In genomic region chr12:8390001-8390797, GRCh38 we compare ENCODE assay signal across 8 cellular contexts.
DNase-seq lines count a peak whose midpoint lies in the region; TF ChIP-seq lines count a peak whose summit lies in the region.
"Not testable (repeated sequence)": the region's sequence is repeated elsewhere in the genome, so short reads cannot be mapped to it uniquely, and the experiment has no call there.

No MANE protein-coding gene starts in this region.

- CTCF ChIA-PET in Caco-2 (lab: Charles Lee) = interaction anchor here (0.6 to 1.2 kb wide), 5 partner anchors 147 to 278 kb away, joined by 3 to 11 read pairs (median 4); no protein-coding TSS in a partner anchor
- CTCF ChIA-PET in PC-9 (lab: Charles Lee) = interaction anchor here (0.6 to 1.2 kb wide), 2 partner anchors 147 to 568 kb away, joined by 3 to 11 read pairs; no protein-coding TSS in a partner anchor

- H2AFZ ChIP-seq in PC-9; trophoblast cell (ENCODE audit: insufficient read depth, low read length, poor library complexity): not testable (repeated sequence)

- not testable (repeated sequence) for H3K4ac ChIP-seq in trophoblast cell (ENCODE audit: low read depth, low read length)

- H3K23ac ChIP-seq in trophoblast cell (ENCODE audit: low read length) = not testable (repeated sequence)

- not testable (repeated sequence) for H3K27ac ChIP-seq in HL-60 (replicated peaks); PC-9; coronary artery; iPS-20b (ENCODE audit: low read length); trophoblast cell (ENCODE audit: low read depth, low read length); suprapubic skin

- not testable (repeated sequence) for H2BK120ac ChIP-seq in trophoblast cell (ENCODE audit: insufficient read depth, low read length, poor library complexity)

- not testable (repeated sequence) for H3F3A ChIP-seq in PC-9 (ENCODE audit: insufficient read depth, low read depth)

- peaks cover 25% of the 10 kb centered on the region for H3K27me3 Mint-ChIP-seq in Caco-2 (ENCODE audit: insufficient read depth, unreplicated experiment)

- not testable (repeated sequence) for H3K18ac ChIP-seq in trophoblast cell (ENCODE audit: low read length)

- H3K36me3 ChIP-seq in Caco-2 (ENCODE audit: control insufficient read depth, insufficient read depth, low read length); PC-9 (ENCODE audit: low read depth); iPS-20b (ENCODE audit: insufficient read depth, low read depth, low read length); trophoblast cell (ENCODE audit: control insufficient read depth in 1 of 2, insufficient read depth in 2 of 2, low read length in 2 of 2); suprapubic skin: not testable (repeated sequence)

- not testable (repeated sequence) for H3K27ac Mint-ChIP-seq in Caco-2 (ENCODE audit: unreplicated experiment)

- H3K9me3 ChIP-seq in Caco-2; PC-9 (ENCODE audit: insufficient read depth, low read depth); iPS-20b (ENCODE audit: insufficient read depth, low read depth, low read length); trophoblast cell (ENCODE audit: insufficient read depth, low read depth, low read length); suprapubic skin: not testable (repeated sequence)

- H4K20me1 ChIP-seq in PC-9 (ENCODE audit: insufficient read depth) = not testable (repeated sequence)

- H4K8ac ChIP-seq in trophoblast cell (ENCODE audit: low read depth, low read length) = not testable (repeated sequence)

- not testable (repeated sequence) for H3K9me2 ChIP-seq in PC-9 (ENCODE audit: insufficient read depth)

- TF ChIP-seq CTCF in Caco-2 (IDR thresholded peaks at IDR 0.05; ENCODE audit: insufficient read depth in 1 of 2, low read depth in 1 of 2, low read length in 1 of 2, severe bottlenecking in 1 of 2, unreplicated experiment in 1 of 2) = peak; percentile 85 to 99
- not testable (repeated sequence) for TF ChIP-seq CTCF in HL-60 (IDR thresholded peaks at IDR 0.05; ENCODE audit: insufficient read depth, low read length)
- peak; percentile 48; the same call in 1 of the 2 replicates for TF ChIP-seq CTCF in PC-9 (conservative IDR thresholded peaks at IDR 0.05)
- TF ChIP-seq CTCF in coronary artery (IDR thresholded peaks at IDR 0.05) = peak; percentile 63
- TF ChIP-seq CTCF in suprapubic skin (IDR thresholded peaks at IDR 0.05) = peak in 1 of 2 donors; percentile 84

- BruUV-seq in Caco-2 (replicated peaks; lab: Mats Ljungman, UMichigan); PC-9 (replicated peaks; lab: Mats Ljungman, UMichigan): not testable (repeated sequence)

- not testable (repeated sequence) for H2BK12ac ChIP-seq in trophoblast cell (ENCODE audit: low read length)

- not testable (repeated sequence) for H3K36me3 Mint-ChIP-seq in Caco-2 (ENCODE audit: insufficient read depth, unreplicated experiment)

- intact Hi-C loops in Caco-2 (cut with micrococcal nuclease; ENCODE audit: unreplicated experiment); PC-9 (cut with micrococcal nuclease; ENCODE audit: unreplicated experiment): not testable (repeated sequence)

- H3K79me2 ChIP-seq in PC-9 (ENCODE audit: low read depth); trophoblast cell (ENCODE audit: control insufficient read depth, insufficient read depth, low read length, poor library complexity): not testable (repeated sequence)

- H3K14ac ChIP-seq in trophoblast cell (ENCODE audit: low read length) = not testable (repeated sequence)

- not testable (repeated sequence) for TF ChIP-seq POLR2A in suprapubic skin (IDR thresholded peaks at IDR 0.05)

- H3K4me1 Mint-ChIP-seq in Caco-2 (ENCODE audit: low read depth, unreplicated experiment) = not testable (repeated sequence)

- peak; percentile 84 to 96 for DNase-seq in Caco-2
- DNase-seq in HL-60 (ENCODE audit: low read depth in 1 of 2, low spot score in 1 of 2) = peak in 1 of 2 experiments; percentile 17
- DNase-seq in PC-9 = peak in 1 of 2 experiments; percentile 82
- peak; percentile 26 for DNase-seq in activated CD8-positive, alpha-beta memory T cell treated with anti-CD3 and anti-CD28 coated beads, Interleukin-2, amount 50 U/mL, for 24 hours (ENCODE audit: extremely low read depth)
- not testable (repeated sequence) for DNase-seq in coronary artery (ENCODE audit: low spot score)
- peak; percentile 4 to 95 for DNase-seq in trophoblast cell
- peak; percentile 73 to 78 for DNase-seq in suprapubic skin (ENCODE audit: low spot score in 2 of 2)

- H3K4me3 ChIP-seq in Caco-2 (ENCODE audit: low read depth, low read length) (peak overlapping the region; percentile 47), HL-60 (replicated peaks; ENCODE audit: insufficient read depth, low read length) (peak overlapping the region; percentile 32), PC-9 (peak overlapping the region; percentile 49; the same call in 1 of the 2 replicates), coronary artery (peak overlapping the region; percentile 75), iPS-20b (ENCODE audit: low read length) (peak overlapping the region; percentile 54; the same call in 1 of the 2 replicates), trophoblast cell (ENCODE audit: low read depth, low read length) (peak overlapping the region; percentile 57), suprapubic skin (peak overlapping the region; percentile 52)

- not testable (repeated sequence) for H2BK5ac ChIP-seq in trophoblast cell (ENCODE audit: low read depth, low read length, poor library complexity)

- H3K4me1 ChIP-seq in Caco-2; PC-9 (replicated peaks; ENCODE audit: insufficient read depth); iPS-20b (ENCODE audit: insufficient read depth, low read length); trophoblast cell (ENCODE audit: control insufficient read depth in 1 of 2, insufficient read depth in 2 of 2, low read length in 2 of 2); suprapubic skin: not testable (repeated sequence)

- not testable (repeated sequence) for H3K27me3 ChIP-seq in Caco-2 (replicated peaks; ENCODE audit: control insufficient read depth, insufficient read depth, low read length); HL-60 (ENCODE audit: insufficient read depth, poor library complexity, severe bottlenecking); PC-9 (ENCODE audit: insufficient read depth, low read depth); iPS-20b (ENCODE audit: insufficient read depth, low read length); trophoblast cell (ENCODE audit: insufficient read depth, low read length)
- peaks cover 21% of the 10 kb centered on the region for H3K27me3 ChIP-seq in suprapubic skin

- not testable (repeated sequence) for H3K79me1 ChIP-seq in trophoblast cell (ENCODE audit: low read length)

- POLR2A ChIA-PET in Caco-2 (lab: Charles Lee) = not testable (repeated sequence)
- POLR2A ChIA-PET in PC-9 (lab: Charles Lee; ENCODE audit: unreplicated experiment) = interaction anchor here (0.6 kb wide), 1 partner anchor 1444 kb away, joined by 6 read pairs; no protein-coding TSS in a partner anchor

- peak overlapping the region; percentile 71 for H3K4me3 Mint-ChIP-seq in Caco-2 (ENCODE audit: unreplicated experiment)

- H3K9ac ChIP-seq in iPS-20b (ENCODE audit: low read depth, low read length); trophoblast cell (ENCODE audit: low read length): not testable (repeated sequence)

- not testable (repeated sequence) for H4K12ac ChIP-seq in trophoblast cell (ENCODE audit: low read depth, low read length)

- TF ChIP-seq EP300 in suprapubic skin (IDR thresholded peaks at IDR 0.05) = not testable (repeated sequence)

- peak overlapping the region; percentile 70 for H3K4me2 ChIP-seq in PC-9
- peak overlapping the region; percentile 73 for H3K4me2 ChIP-seq in trophoblast cell (ENCODE audit: low read length)

- no CpG with 5 or more reads among the region's 81 CpGs for WGBS in trophoblast cell (ENCODE audit: extremely low coverage, insufficient coverage, insufficient read length)
- under 1% methylated on average over 24 of the region's 81 CpGs for WGBS in suprapubic skin

- not testable (repeated sequence) for H3K9me3 Mint-ChIP-seq in Caco-2 (ENCODE audit: unreplicated experiment)

- H4K91ac ChIP-seq in trophoblast cell (ENCODE audit: low read depth, low read length) = not testable (repeated sequence)

- not testable (repeated sequence) for H2AK5ac ChIP-seq in trophoblast cell (ENCODE audit: low read length)
